Comparison of ENCODE assay signal across 8 cellular contexts in genomic region chr2:125267683-125268082, GRCh38.
"Had no signal": no experiment of that assay in that cellular context is flagged by ENCODE, and none has a peak within 500 bp of the region (broad histone marks: within the 10 kb centered on the region; RNA-seq: fewer than 3 reads in every experiment).

No MANE protein-coding gene starts in this region.

- DNase-seq: GDM1, GF-D8 had no signal

- ATAC-seq: GM12878 had no signal

- FAIRE-seq: G401.6, GM12878, GM12891, GM12892, GM18507, GM19239 had no signal

- H3K4me3 ChIP-seq: GM12878 had no signal
